Comparison of ENCODE assay signal across 8 cellular contexts in genomic region chr2:111209045-111209514, GRCh38.
DNase-seq lines count a peak whose midpoint lies in the region; ATAC-seq and TF ChIP-seq lines count a peak whose summit lies in the region.

No MANE protein-coding gene starts in this region.

- intact Hi-C loops in heart left ventricle (cut with DNase I): no loop called here

- peaks cover 0 to 3% (median 0%) of the 10 kb centered on the region in 9 donors for H3K36me3 ChIP-seq in heart left ventricle

- TF ChIP-seq CTCF in heart left ventricle (IDR thresholded peaks at IDR 0.05): no peak

- H3K4me3 ChIP-seq in skeletal muscle cell (ENCODE audit: low read depth, low read length) (no peak overlapping the region), heart left ventricle (no peak overlapping the region)

- DNase-seq in stimulated activated CD4-positive, alpha-beta T cell treated with anti-CD3 and anti-CD28 coated beads, Interleukin-15, amount 100 ng/mL, for 24 hours: peak; percentile 42
- no peak for DNase-seq in stimulated activated CD4-positive, alpha-beta T cell treated with anti-CD3 and anti-CD28 coated beads, Interleukin-4, amount 100 ng/mL, for 1 hour
- DNase-seq in activated CD4-positive, alpha-beta T cell treated with anti-CD3 and anti-CD28 coated beads, Interleukin-2, amount 50 U/mL, for 48 hours: peak; percentile 19 to 37
- peak; percentile 55 for DNase-seq in skeletal muscle cell (ENCODE audit: low read depth)
- no peak for DNase-seq in NCI-H748 treated with DMSO at 0.1 percent for 48 hours (lab: John Stamatoyannopoulos, UW)
- DNase-seq in heart left ventricle: no peak
- no peak for DNase-seq in epidermal melanocyte (ENCODE audit: insufficient read length, low spot score)

- H3K4me1 ChIP-seq in heart left ventricle: peaks cover 0 to 7% (median 0%) of the 10 kb centered on the region in 12 donors

- H3K27me3 ChIP-seq in heart left ventricle: no peaks in the 10 kb centered on the region

- H3K27ac ChIP-seq in heart left ventricle: no peak overlapping the region

- WGBS in heart left ventricle, 4 donors: 80 to 97% (median 94%) methylated on average over 1 of the region's 1 CpG

- TF ChIP-seq POLR2A in heart left ventricle (IDR thresholded peaks at IDR 0.05): no peak

- peak; percentile 91 for ATAC-seq in HG03095 (IDR thresholded peaks at IDR 0.05; ENCODE audit: unreplicated experiment)
- no peak for ATAC-seq in heart left ventricle

- peaks cover 0 to 9% (median 5%) of the 10 kb centered on the region in 12 donors for H3K9me3 ChIP-seq in heart left ventricle

Comparison
In these comparisons a context has a peak if more than half of its experiments do, and no peak if none do; other contexts are left out.
1. DNase-seq: peak in stimulated activated CD4-positive, alpha-beta T cell treated with anti-CD3 and anti-CD28 coated beads, Interleukin-15, amount 100 ng/mL, for 24 hours (single experiment), activated CD4-positive, alpha-beta T cell treated with anti-CD3 and anti-CD28 coated beads, Interleukin-2, amount 50 U/mL, for 48 hours (2 of 2) and skeletal muscle cell (single experiment); none in stimulated activated CD4-positive, alpha-beta T cell treated with anti-CD3 and anti-CD28 coated beads, Interleukin-4, amount 100 ng/mL, for 1 hour (single experiment), NCI-H748 treated with DMSO at 0.1 percent for 48 hours (single experiment), heart left ventricle (0 of 5) and epidermal melanocyte (single experiment).